12 cellular contexts compared by ENCODE assay signal in the genomic region with DNA sequence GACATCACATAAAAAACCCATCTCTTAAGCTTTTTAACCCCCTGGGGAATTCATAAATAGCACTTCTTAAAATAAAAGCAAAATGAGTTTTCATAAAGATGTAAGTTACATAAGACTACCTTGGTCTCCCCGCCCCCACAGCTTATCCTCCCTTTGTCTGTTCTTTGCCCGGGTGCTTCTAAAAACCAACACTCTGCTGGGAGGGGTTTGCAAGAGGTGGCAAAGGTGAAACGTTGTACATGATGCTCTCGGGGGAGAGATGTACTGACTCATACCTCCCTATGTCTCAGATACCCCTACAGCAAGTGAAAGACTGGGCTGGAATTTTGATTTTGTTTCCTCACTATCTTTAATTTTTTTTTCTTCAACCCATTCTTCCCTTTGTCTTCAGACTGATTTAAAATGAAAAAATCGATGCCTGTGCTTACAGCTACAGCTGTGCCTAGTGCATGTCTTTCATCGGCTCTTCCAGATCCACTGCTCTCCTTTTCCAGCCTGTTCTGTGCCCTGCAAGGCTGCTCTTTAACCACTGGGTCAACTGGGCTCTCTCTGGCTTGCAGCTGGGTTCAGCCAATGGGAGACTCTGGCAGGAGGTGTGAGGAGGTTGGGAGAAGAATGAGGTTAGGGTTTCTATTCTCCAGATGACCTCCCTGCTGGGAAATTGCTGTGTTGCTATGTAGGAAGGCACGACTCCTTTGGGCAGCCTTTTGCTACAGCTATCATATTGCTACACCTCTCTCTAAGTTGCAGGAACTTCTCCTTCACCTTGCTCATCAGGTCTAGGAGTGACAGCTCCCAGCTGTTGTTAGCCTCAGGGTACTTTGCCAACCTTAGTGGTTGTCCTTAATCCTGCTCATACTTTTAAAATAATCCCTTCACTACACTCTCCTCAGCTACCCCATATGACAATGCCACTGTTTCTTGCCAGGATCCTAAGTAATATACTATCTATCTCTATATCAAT.
A peak's percentile ranks its signal among the peaks of the same experiment; 100 is the strongest.
DNase-seq lines count a peak whose midpoint lies in the region; ATAC-seq and TF ChIP-seq lines count a peak whose summit lies in the region.
"Had no signal": no experiment of that assay in that cellular context is flagged by ENCODE, and none has a peak within 500 bp of the region (broad histone marks: within the 10 kb centered on the region; RNA-seq: fewer than 3 reads in every experiment).

No MANE protein-coding gene starts in this region.

- ATAC-seq in HCT116 (peak; percentile 34; the same call in 1 of the 2 replicates), GM21515 (IDR thresholded peaks at IDR 0.05; ENCODE audit: unreplicated experiment) (no peak), HG03439 (IDR thresholded peaks at IDR 0.05; ENCODE audit: unreplicated experiment) (no peak)

- POLR2A ChIA-PET in HCT116 (lab: Charles Lee), result no interaction called here

- H3K4me1 ChIP-seq in HCT116 (ENCODE audit: control insufficient read depth in 1 of 2, insufficient read depth in 2 of 2, low read length in 2 of 2), result no peaks in the 10 kb centered on the region
- peaks cover 4% of the 10 kb centered on the region for H3K4me1 ChIP-seq in hepatocyte (ENCODE audit: insufficient read depth)
- peaks cover 15% of the 10 kb centered on the region for H3K4me1 ChIP-seq in skeletal muscle satellite cell (ENCODE audit: control insufficient read depth, insufficient read depth, low read length)

- H3K27ac ChIP-seq in HCT116 (ENCODE audit: low read depth, low read length) (no peak overlapping the region), angular gyrus (ENCODE audit: low read depth, low read length) (peak overlapping the region; percentile 69), hepatocyte (peak overlapping the region; percentile 6)

- no peak overlapping the region for H3K4me2 ChIP-seq in HCT116 (ENCODE audit: low read length)
- H3K4me2 ChIP-seq in hepatocyte, result peak overlapping the region; percentile 4
- peak overlapping the region; percentile 79 for H3K4me2 ChIP-seq in skeletal muscle satellite cell (ENCODE audit: low read length)

- TF ChIP-seq POLR2A in HCT116 (IDR thresholded peaks at IDR 0.05; ENCODE audit: borderline replicate concordance, extremely low read depth, insufficient read depth, insufficient read length), result no peak

- TF ChIP-seq RAD21 in HCT116 (IDR thresholded peaks at IDR 0.05; ENCODE audit: low read depth), result no peak

- 50% methylated on average over 7 of the region's 7 CpGs for WGBS in hepatocyte (ENCODE audit: low lambda C conversion rate, missing lambda C conversion rate)

- no peak overlapping the region for H3K27ac Mint-ChIP-seq in CD14-positive monocyte
- H3K27ac Mint-ChIP-seq: stimulated activated naive B cell treated with anti-CD40 and anti-IgM and Interleukin-4, amounts not matched to agents 10 μg/mL and 1 μg/mL and 100 μg/mL, for 72 hours had no signal

- DNase-seq in HCT116 (ENCODE audit: low read depth, low spot score), result no peak
- no peak for DNase-seq in hepatocyte (ENCODE audit: low spot score)
- no peak for DNase-seq in NCI-H1092 treated with DMSO at 0.1 percent for 48 hours (lab: John Stamatoyannopoulos, UW)
- DNase-seq in CD14-positive monocyte (ENCODE audit: low spot score), result no peak
- DNase-seq: kidney; SHP77 treated with DMSO at 0.1 percent for 48 hours; stimulated activated naive B cell treated with anti-CD40 and anti-IgM and Interleukin-4, amounts not matched to agents 10 μg/mL and 1 μg/mL and 100 μg/mL, for 72 hours had no signal

- H3K36me3 ChIP-seq in HCT116 (ENCODE audit: control insufficient read depth in 1 of 2, insufficient read depth in 2 of 2, low read length in 2 of 2) (no peaks in the 10 kb centered on the region), hepatocyte (replicated peaks; ENCODE audit: insufficient read depth, low read depth) (no peaks in the 10 kb centered on the region), skeletal muscle satellite cell (ENCODE audit: insufficient read depth, low read length) (no peaks in the 10 kb centered on the region)

- H3K4me1 Mint-ChIP-seq in CD14-positive monocyte, result no peaks in the 10 kb centered on the region
- H3K4me1 Mint-ChIP-seq: stimulated activated naive B cell treated with anti-CD40 and anti-IgM and Interleukin-4, amounts not matched to agents 10 μg/mL and 1 μg/mL and 100 μg/mL, for 72 hours had no signal

- no peaks in the 10 kb centered on the region for H3K36me3 Mint-ChIP-seq in CD14-positive monocyte
- H3K36me3 Mint-ChIP-seq: stimulated activated naive B cell treated with anti-CD40 and anti-IgM and Interleukin-4, amounts not matched to agents 10 μg/mL and 1 μg/mL and 100 μg/mL, for 72 hours had no signal

- H3K9me2 ChIP-seq in HCT116 (ENCODE audit: insufficient read depth) (no peaks in the 10 kb centered on the region), hepatocyte (replicated peaks; ENCODE audit: insufficient read depth) (no peaks in the 10 kb centered on the region)

- peaks cover 71% of the 10 kb centered on the region for H3K27me3 ChIP-seq in HCT116 (ENCODE audit: insufficient read depth, low read length)
- no peaks in the 10 kb centered on the region for H3K27me3 ChIP-seq in hepatocyte
- no peaks in the 10 kb centered on the region for H3K27me3 ChIP-seq in skeletal muscle satellite cell (ENCODE audit: control insufficient read depth, insufficient read depth, low read length)

- H3K27me3 Mint-ChIP-seq in CD14-positive monocyte (ENCODE audit: low read depth in 3 of 3), result peaks cover 3 to 9% (median 5%) of the 10 kb centered on the region in 3 donors

- no peak overlapping the region for H3K4me3 Mint-ChIP-seq in CD14-positive monocyte
- H3K4me3 Mint-ChIP-seq: neural crest cell; stimulated activated naive B cell treated with anti-CD40 and anti-IgM and Interleukin-4, amounts not matched to agents 10 μg/mL and 1 μg/mL and 100 μg/mL, for 72 hours had no signal

- no peak overlapping the region for H2AFZ ChIP-seq in HCT116 (ENCODE audit: low read depth, low read length, poor library complexity, severe bottlenecking)
- no peak overlapping the region for H2AFZ ChIP-seq in hepatocyte

- TF ChIP-seq CTCF in HCT116 (IDR thresholded peaks at IDR 0.05 in 2 of 3, conservative IDR thresholded peaks at IDR 0.05 in 1 of 3; ENCODE audit: borderline replicate concordance in 1 of 3, insufficient read depth in 1 of 3, low read depth in 2 of 3, low read length in 2 of 3) (no peak), hepatocyte (IDR thresholded peaks at IDR 0.05; ENCODE audit: poor library complexity) (no peak), CD14-positive monocyte (IDR thresholded peaks at IDR 0.05) (no peak)

- CTCF ChIA-PET in HCT116 (lab: Charles Lee), result no interaction called here

- H3K9ac ChIP-seq in HCT116 (ENCODE audit: low read length) (no peak overlapping the region), skeletal muscle satellite cell (ENCODE audit: low read depth, low read length) (peak overlapping the region; percentile 40)

- no peak overlapping the region for H3K4me3 ChIP-seq in HCT116 (replicated peaks in 1 of 2; ENCODE audit: low read depth in 1 of 2, low read length in 2 of 2)
- no peak overlapping the region for H3K4me3 ChIP-seq in hepatocyte
- H3K4me3 ChIP-seq in skeletal muscle satellite cell (ENCODE audit: low read length), result peak overlapping the region; percentile 0

- H4K20me1 ChIP-seq in HCT116 (ENCODE audit: insufficient read depth) (no peaks in the 10 kb centered on the region), hepatocyte (ENCODE audit: insufficient read depth, poor library complexity, severe bottlenecking) (no peaks in the 10 kb centered on the region)

- H3K79me2 ChIP-seq in HCT116 (ENCODE audit: insufficient read depth, low read length), result no peaks in the 10 kb centered on the region
- no peaks in the 10 kb centered on the region for H3K79me2 ChIP-seq in hepatocyte

- BruUV-seq in HCT116 (replicated peaks; lab: Mats Ljungman, UMichigan), result no TSS peak

- H3K9me3 ChIP-seq in HCT116 (ENCODE audit: control insufficient read depth in 1 of 2, insufficient read depth in 1 of 2, low read depth in 1 of 2, low read length in 2 of 2) (no peaks in the 10 kb centered on the region), hepatocyte (ENCODE audit: low read depth) (no peaks in the 10 kb centered on the region), skeletal muscle satellite cell (replicated peaks; ENCODE audit: low read length) (no peaks in the 10 kb centered on the region)

- H3K9me3 Mint-ChIP-seq in CD14-positive monocyte, result peaks cover 0 to 5% (median 0%) of the 10 kb centered on the region in 7 donors
- H3K9me3 Mint-ChIP-seq: neural crest cell had no signal

- intact Hi-C loops in HCT116 (cut with micrococcal nuclease) (no loop called here), CD14-positive monocyte (cut with micrococcal nuclease) (no loop called here)

- RAD21 ChIA-PET in HCT116 (lab: Charles Lee; ENCODE audit: low non-redundant PET in 1 of 2, low total read pairs in 2 of 2, uncharacterized antibody in 2 of 2, unreplicated experiment in 2 of 2), result no interaction called here

TF ChIP-seq in HCT116, 20 proteins besides CTCF, POLR2A, EP300 and RAD21:
- TF ChIP-seq SRF (IDR thresholded peaks at IDR 0.05; ENCODE audit: low read depth) (no peak), SP1 (IDR thresholded peaks at IDR 0.05; ENCODE audit: low read depth) (no peak), TCF7L2 (IDR thresholded peaks at IDR 0.05; ENCODE audit: borderline replicate concordance, extremely low read depth, insufficient read depth, insufficient read length) (no peak), POLR2AphosphoS5 (IDR thresholded peaks at IDR 0.05; ENCODE audit: low read depth, low read length) (no peak), ELF1 (IDR thresholded peaks at IDR 0.05; ENCODE audit: borderline replicate concordance, low read depth) (no peak), CBX3 (IDR thresholded peaks at IDR 0.05; ENCODE audit: low read depth) (no peak), ZFX (IDR thresholded peaks at IDR 0.05) (no peak), ZNF274 (IDR thresholded peaks at IDR 0.05; ENCODE audit: low read depth, low read length) (no peak)
